Comparison of ENCODE assay signal across 17 cellular contexts in genomic region chr2:98669675-98670074, GRCh38.
A peak's percentile ranks its signal among the peaks of the same experiment; 100 is the strongest.
DNase-seq lines count a peak whose midpoint lies in the region; ATAC-seq and TF ChIP-seq lines count a peak whose summit lies in the region.
"Had no signal": no experiment of that assay in that cellular context is flagged by ENCODE, and none has a peak within 500 bp of the region (broad histone marks: within the 10 kb centered on the region; RNA-seq: fewer than 3 reads in every experiment).

No MANE protein-coding gene starts in this region.

- TF ChIP-seq CTCF in fibroblast of the aortic adventitia (IDR thresholded peaks at IDR 0.05; ENCODE audit: insufficient read depth, low read length) (no peak), neural progenitor cell (IDR thresholded peaks at IDR 0.05) (no peak)

- no peaks in the 10 kb centered on the region for H3K4me1 ChIP-seq in neural progenitor cell

- H3F3A ChIP-seq in neural progenitor cell (ENCODE audit: low read depth): no peaks in the 10 kb centered on the region

- peaks cover 23% of the 10 kb centered on the region for H3K9me3 Mint-ChIP-seq in activated naive CD8-positive, alpha-beta T cell (ENCODE audit: low read depth)
- H3K9me3 Mint-ChIP-seq in activated naive CD8-positive, alpha-beta T cell treated with anti-CD3 and anti-CD28 coated beads for 36 hours: peaks cover 38% of the 10 kb centered on the region
- H3K9me3 Mint-ChIP-seq in activated naive CD8-positive, alpha-beta T cell treated with anti-CD3 and anti-CD28 coated beads, Interleukin-2, amount 50 U/mL, for 24 hours: peaks cover 34% of the 10 kb centered on the region
- peaks cover 4% of the 10 kb centered on the region for H3K9me3 Mint-ChIP-seq in neural progenitor cell

- no peak overlapping the region for H3K9ac ChIP-seq in neural progenitor cell

- H3K36me3 ChIP-seq in neural progenitor cell: peaks cover 11% of the 10 kb centered on the region

- H3K9me3 ChIP-seq in neural progenitor cell (ENCODE audit: low read depth): peaks cover 4% of the 10 kb centered on the region
- H3K9me3 ChIP-seq: neutrophil had no signal

- no peaks in the 10 kb centered on the region for H3K79me2 ChIP-seq in neural progenitor cell (ENCODE audit: low read depth)

- H3K27ac Mint-ChIP-seq in activated naive CD8-positive, alpha-beta T cell: peak overlapping the region; percentile 79
- H3K27ac Mint-ChIP-seq in activated naive CD8-positive, alpha-beta T cell treated with anti-CD3 and anti-CD28 coated beads for 36 hours: no peak overlapping the region
- peak overlapping the region; percentile 13 for H3K27ac Mint-ChIP-seq in activated naive CD8-positive, alpha-beta T cell treated with anti-CD3 and anti-CD28 coated beads, Interleukin-2, amount 50 U/mL, for 24 hours
- H3K27ac Mint-ChIP-seq in neural progenitor cell: no peak overlapping the region
- H3K27ac Mint-ChIP-seq: mesothelial cell of epicardium had no signal

- no peak overlapping the region for H3K4me2 ChIP-seq in neural progenitor cell

- H3K27me3 ChIP-seq in neural progenitor cell: no peaks in the 10 kb centered on the region
- H3K27me3 ChIP-seq: neutrophil had no signal

- no peaks in the 10 kb centered on the region for H3K27me3 Mint-ChIP-seq in activated naive CD8-positive, alpha-beta T cell
- no peaks in the 10 kb centered on the region for H3K27me3 Mint-ChIP-seq in activated naive CD8-positive, alpha-beta T cell treated with anti-CD3 and anti-CD28 coated beads for 36 hours
- H3K27me3 Mint-ChIP-seq in activated naive CD8-positive, alpha-beta T cell treated with anti-CD3 and anti-CD28 coated beads, Interleukin-2, amount 50 U/mL, for 24 hours: no peaks in the 10 kb centered on the region
- H3K27me3 Mint-ChIP-seq in neural progenitor cell (ENCODE audit: insufficient read depth, low read depth): no peaks in the 10 kb centered on the region

- peaks cover 64% of the 10 kb centered on the region for H3K36me3 Mint-ChIP-seq in activated naive CD8-positive, alpha-beta T cell
- H3K36me3 Mint-ChIP-seq in activated naive CD8-positive, alpha-beta T cell treated with anti-CD3 and anti-CD28 coated beads for 36 hours: peaks cover 86% of the 10 kb centered on the region
- H3K36me3 Mint-ChIP-seq in activated naive CD8-positive, alpha-beta T cell treated with anti-CD3 and anti-CD28 coated beads, Interleukin-2, amount 50 U/mL, for 24 hours (ENCODE audit: low read depth): peaks cover 76% of the 10 kb centered on the region
- peaks cover 16% of the 10 kb centered on the region for H3K36me3 Mint-ChIP-seq in neural progenitor cell

- H3K4me1 Mint-ChIP-seq in activated naive CD8-positive, alpha-beta T cell (ENCODE audit: low read depth): peaks cover 71% of the 10 kb centered on the region
- peaks cover 56% of the 10 kb centered on the region for H3K4me1 Mint-ChIP-seq in activated naive CD8-positive, alpha-beta T cell treated with anti-CD3 and anti-CD28 coated beads for 36 hours
- H3K4me1 Mint-ChIP-seq in activated naive CD8-positive, alpha-beta T cell treated with anti-CD3 and anti-CD28 coated beads, Interleukin-2, amount 50 U/mL, for 24 hours: peaks cover 64% of the 10 kb centered on the region
- H3K4me1 Mint-ChIP-seq in neural progenitor cell: no peaks in the 10 kb centered on the region
- H3K4me1 Mint-ChIP-seq: mesothelial cell of epicardium had no signal

- H3K4me3 Mint-ChIP-seq in activated naive CD8-positive, alpha-beta T cell: no peak overlapping the region
- H3K4me3 Mint-ChIP-seq in activated naive CD8-positive, alpha-beta T cell treated with anti-CD3 and anti-CD28 coated beads for 36 hours: no peak overlapping the region
- H3K4me3 Mint-ChIP-seq in activated naive CD8-positive, alpha-beta T cell treated with anti-CD3 and anti-CD28 coated beads, Interleukin-2, amount 50 U/mL, for 24 hours: no peak overlapping the region
- no peak overlapping the region for H3K4me3 Mint-ChIP-seq in neural progenitor cell
- H3K4me3 Mint-ChIP-seq: activated T-cell treated with anti-CD3 and anti-CD28 coated beads, Interleukin-2, amount 50 U/mL, for 4 hours; mesothelial cell of epicardium had no signal

- no peak overlapping the region for H3K27ac ChIP-seq in neural progenitor cell
- H3K27ac ChIP-seq: neutrophil had no signal

- no peak overlapping the region for H3K4me3 ChIP-seq in fibroblast of the aortic adventitia (ENCODE audit: low read depth, low read length)
- H3K4me3 ChIP-seq in neural progenitor cell: no peak overlapping the region

- no peak for ATAC-seq in activated naive CD8-positive, alpha-beta T cell treated with anti-CD3 and anti-CD28 coated beads, Interleukin-2, amount 50 U/mL, for 24 hours
- no peak for ATAC-seq in GM18502 (IDR thresholded peaks at IDR 0.05; ENCODE audit: poor library complexity, unreplicated experiment)
- ATAC-seq: activated T-cell treated with anti-CD3 and anti-CD28 coated beads, Interleukin-2, amount 50 U/mL, for 4 hours had no signal

- no peak overlapping the region for H2AFZ ChIP-seq in neural progenitor cell (replicated peaks)

- DNase-seq in activated naive CD8-positive, alpha-beta T cell treated with anti-CD3 and anti-CD28 coated beads for 36 hours: no peak
- DNase-seq in activated naive CD8-positive, alpha-beta T cell treated with anti-CD3 and anti-CD28 coated beads, Interleukin-2, amount 50 U/mL, for 24 hours: no peak
- DNase-seq in fibroblast of the aortic adventitia (ENCODE audit: low read depth) (peak; percentile 16), renal cortical epithelial cell (ENCODE audit: low read depth) (peak; percentile 93), NCI-H524 (lab: John Stamatoyannopoulos, UW) (no peak), neural progenitor cell (ENCODE audit: low spot score) (no peak)
- DNase-seq: activated CD4-positive, alpha-beta T cell treated with anti-CD3 and anti-CD28 coated beads, Interleukin-2, amount 50 U/mL, for 1 hour; activated T-cell treated with anti-CD3 and anti-CD28 coated beads, Interleukin-2, amount 50 U/mL, for 4 hours; NCI-H187 treated with DMSO at 0.1 percent for 48 hours; NK-92 treated with Interleukin-12 subunit alpha and Interleukin-12 subunit beta, amount 100 ng/mL, for 24 hours; RPMI8226; stimulated activated CD4-positive, alpha-beta T cell treated with anti-CD3 and anti-CD28 coated beads, Interleukin-4, amount 100 ng/mL, for 1 hour; substantia nigra had no signal

- H4K20me1 ChIP-seq in neural progenitor cell (ENCODE audit: low read depth): no peaks in the 10 kb centered on the region

Comparison
In these comparisons a context has a peak if more than half of its experiments do, and no peak if none do; other contexts are left out.
1. H3K27ac Mint-ChIP-seq: peak in activated naive CD8-positive, alpha-beta T cell (single experiment) and activated naive CD8-positive, alpha-beta T cell treated with anti-CD3 and anti-CD28 coated beads, Interleukin-2, amount 50 U/mL, for 24 hours (single experiment); none in activated naive CD8-positive, alpha-beta T cell treated with anti-CD3 and anti-CD28 coated beads for 36 hours (single experiment) and neural progenitor cell (single experiment).
2. DNase-seq: peak in fibroblast of the aortic adventitia (single experiment) and renal cortical epithelial cell (single experiment); none in activated naive CD8-positive, alpha-beta T cell treated with anti-CD3 and anti-CD28 coated beads for 36 hours (single experiment), activated naive CD8-positive, alpha-beta T cell treated with anti-CD3 and anti-CD28 coated beads, Interleukin-2, amount 50 U/mL, for 24 hours (single experiment), NCI-H524 (0 of 2) and neural progenitor cell (single experiment).